10 cellular contexts compared by ENCODE assay signal in the genomic region with DNA sequence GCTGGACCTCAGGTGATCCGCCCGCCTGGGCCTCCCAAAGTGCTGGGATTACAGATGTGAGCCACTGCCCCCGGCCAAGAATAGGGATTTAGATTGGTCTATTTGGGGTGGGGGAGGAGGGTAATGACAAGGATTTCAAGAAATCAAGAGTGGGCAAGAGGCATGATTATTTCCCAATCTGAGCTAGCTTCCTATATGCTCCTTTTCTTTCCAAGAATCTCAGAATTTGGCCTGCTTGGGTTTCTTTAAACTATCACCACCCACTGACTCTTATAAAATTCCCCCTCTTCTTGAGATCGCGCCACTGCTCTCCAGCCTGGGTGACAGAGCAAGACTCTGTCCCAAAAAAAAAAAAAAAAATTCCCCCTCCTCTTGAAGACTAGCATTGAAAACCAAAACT.
"Had no signal": no experiment of that assay in that cellular context is flagged by ENCODE, and none has a peak within 500 bp of the region (broad histone marks: within the 10 kb centered on the region; RNA-seq: fewer than 3 reads in every experiment).

No MANE protein-coding gene starts in this region.

- ATAC-seq: HepG2 had no signal

- H3K27ac ChIP-seq: HL-60, KMS-11 had no signal

- H3K4me2 ChIP-seq: KMS-11 had no signal

- H3K36me3 Mint-ChIP-seq: IgD-negative memory B cell had no signal

- H3K9me3 Mint-ChIP-seq: IgD-negative memory B cell had no signal

- H3K27me3 Mint-ChIP-seq: IgD-negative memory B cell had no signal

- FAIRE-seq: HepG2, HTR-8/SVneo had no signal

- DNase-seq: IMR-90, Karpas-422, Kasumi-1, KBM-7, KG1 had no signal

- H3K9ac ChIP-seq: KMS-11 had no signal
